ENCODE assay signal across 9 cellular contexts in the genomic region with DNA sequence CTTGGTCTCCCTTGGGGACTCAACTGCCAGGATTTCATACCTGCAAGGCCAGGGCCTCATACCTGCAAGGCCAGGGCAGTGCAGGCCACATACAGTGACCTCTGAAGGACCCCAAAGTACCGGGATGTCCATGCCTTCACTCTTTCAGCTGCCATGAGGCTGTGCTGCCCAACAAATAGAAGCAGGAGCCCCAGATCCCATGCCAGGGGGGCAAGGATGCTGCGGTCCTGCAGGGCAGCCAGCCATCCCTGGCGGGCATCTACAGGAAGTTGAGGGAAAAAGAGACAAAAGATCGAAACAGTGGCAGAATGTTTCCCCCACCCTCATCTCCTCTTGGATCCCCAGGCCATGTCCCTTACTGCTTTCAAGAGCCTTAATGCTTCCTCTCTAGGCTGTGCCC. TPM values are rescaled to one million over a fixed set of nuclear protein-coding genes. Genes with fewer than 3 reads are reported as not detected.
DNase-seq lines count a peak whose midpoint lies in the region; ATAC-seq, FAIRE-seq and TF ChIP-seq lines count a peak whose summit lies in the region.
"Had no signal": no experiment of that assay in that cellular context is flagged by ENCODE, and none has a peak within 500 bp of the region (broad histone marks: within the 10 kb centered on the region; RNA-seq: fewer than 3 reads in every experiment).

No MANE protein-coding gene starts in this region.

- TF ChIP-seq POLR2A in endothelial cell of umbilical vein (IDR thresholded peaks at IDR 0.05; ENCODE audit: low read depth, low read length), result peak; percentile 34

- H3K27ac ChIP-seq in CD8-positive, alpha-beta T cell (ENCODE audit: low read depth, low read length), result no peak overlapping the region
- peak overlapping the region; percentile 95 for H3K27ac ChIP-seq in OCI-LY7 (ENCODE audit: low read depth, low read length, poor library complexity, severe bottlenecking)
- peak overlapping the region; percentile 54 for H3K27ac ChIP-seq in endothelial cell of umbilical vein (ENCODE audit: insufficient read depth, low read depth, low read length)

- H3K27me3 Mint-ChIP-seq in CD8-positive, alpha-beta T cell (ENCODE audit: low read depth), result no peaks in the 10 kb centered on the region
- H3K27me3 Mint-ChIP-seq in osteocyte (ENCODE audit: unreplicated experiment), result no peaks in the 10 kb centered on the region

- H3K9ac ChIP-seq in endothelial cell of umbilical vein (replicated peaks; ENCODE audit: extremely low read depth, insufficient read depth, low read length), result peak overlapping the region; percentile 61

- H4K20me1 ChIP-seq in OCI-LY7 (ENCODE audit: insufficient read depth, low read length) (peaks cover 2% of the 10 kb centered on the region; the same call in 1 of the 2 replicates), endothelial cell of umbilical vein (replicated peaks; ENCODE audit: control insufficient read depth, extremely low read depth, insufficient read depth, low read length) (no peaks in the 10 kb centered on the region)

- no peaks in the 10 kb centered on the region for H3K27me3 ChIP-seq in CD8-positive, alpha-beta T cell (ENCODE audit: insufficient read depth, low read length)
- no peaks in the 10 kb centered on the region for H3K27me3 ChIP-seq in endothelial cell of umbilical vein (ENCODE audit: control insufficient read depth in 2 of 2, insufficient read depth in 2 of 2, low read length in 2 of 2)

- H3K9me3 Mint-ChIP-seq in CD8-positive, alpha-beta T cell, result no peaks in the 10 kb centered on the region
- H3K9me3 Mint-ChIP-seq in osteocyte (ENCODE audit: unreplicated experiment), result no peaks in the 10 kb centered on the region

- H3K4me2 ChIP-seq in OCI-LY7 (ENCODE audit: low read length) (peak overlapping the region; percentile 99), endothelial cell of umbilical vein (ENCODE audit: insufficient read depth, low read length) (peak overlapping the region; percentile 78)

- H3K4me1 Mint-ChIP-seq in CD8-positive, alpha-beta T cell (ENCODE audit: low read depth), result peaks cover 49% of the 10 kb centered on the region
- H3K4me1 Mint-ChIP-seq in osteocyte (ENCODE audit: unreplicated experiment), result peaks cover 51% of the 10 kb centered on the region

- no TSS peak for BruUV-seq in OCI-LY7 (replicated peaks; lab: Mats Ljungman, UMichigan)
- no TSS peak for BruUV-seq in endothelial cell of umbilical vein (replicated peaks; lab: Mats Ljungman, UMichigan)

- H3K27ac Mint-ChIP-seq in CD8-positive, alpha-beta T cell, result peak overlapping the region; percentile 88
- H3K27ac Mint-ChIP-seq in osteocyte (ENCODE audit: unreplicated experiment), result peak overlapping the region; percentile 97

- CTCF ChIA-PET in CD8-positive, alpha-beta T cell (lab: Charles Lee), result interaction anchor here (1.0 to 6.7 kb wide), 4 partner anchors 11 to 41 kb away, joined by 3 to 39 read pairs (median 16); no protein-coding TSS in a partner anchor
- CTCF ChIA-PET in OCI-LY7 (lab: Charles Lee; ENCODE audit: unreplicated experiment), result interaction anchor here (0.6 kb wide), 2 partner anchors 17 to 27 kb away, joined by 3 read pairs; partner anchors contain the start of gene DHX16
- CTCF ChIA-PET in endothelial cell of umbilical vein (lab: Charles Lee), result interaction anchor here (1.4 to 2.5 kb wide), 5 partner anchors 11 to 41 kb away, joined by 3 to 19 read pairs (median 9); partner anchors contain the start of genes DHX16 and MDC1

- no peaks in the 10 kb centered on the region for H3K9me3 ChIP-seq in CD8-positive, alpha-beta T cell (ENCODE audit: low read length)
- H3K9me3 ChIP-seq in OCI-LY7 (ENCODE audit: low read length), result no peaks in the 10 kb centered on the region
- H3K9me3 ChIP-seq in endothelial cell of umbilical vein (replicated peaks; ENCODE audit: control insufficient read depth, insufficient read depth, low read length), result no peaks in the 10 kb centered on the region

- no peaks in the 10 kb centered on the region for H3K36me3 ChIP-seq in CD8-positive, alpha-beta T cell (ENCODE audit: insufficient read depth, low read length)
- peaks cover 14% of the 10 kb centered on the region for H3K36me3 ChIP-seq in OCI-LY7 (ENCODE audit: insufficient read depth, low read length)
- H3K36me3 ChIP-seq in endothelial cell of umbilical vein (ENCODE audit: control insufficient read depth in 2 of 2, extremely low read depth in 1 of 2, insufficient read depth in 2 of 2, low read length in 2 of 2), result no peaks in the 10 kb centered on the region

- peaks cover 49% of the 10 kb centered on the region for H3K79me2 ChIP-seq in OCI-LY7 (ENCODE audit: insufficient read depth, low read depth, low read length)
- peaks cover 38% of the 10 kb centered on the region for H3K79me2 ChIP-seq in endothelial cell of umbilical vein (ENCODE audit: control insufficient read depth, insufficient read depth, low read length)

- H2AFZ ChIP-seq in OCI-LY7 (ENCODE audit: low read length) (no peak overlapping the region), endothelial cell of umbilical vein (ENCODE audit: low read depth, low read length) (no peak overlapping the region)

- peaks cover 31% of the 10 kb centered on the region for H3K4me1 ChIP-seq in CD8-positive, alpha-beta T cell (ENCODE audit: insufficient read depth, low read length)
- H3K4me1 ChIP-seq in OCI-LY7 (ENCODE audit: insufficient read depth, low read length, poor library complexity, severe bottlenecking) (peaks cover 38% of the 10 kb centered on the region), endothelial cell of umbilical vein (ENCODE audit: control insufficient read depth, extremely low read depth, insufficient read depth, low read length) (peaks cover 29% of the 10 kb centered on the region)

- no peaks in the 10 kb centered on the region for H3K9me2 ChIP-seq in OCI-LY7 (ENCODE audit: insufficient read depth, low read length)

- peak overlapping the region; percentile 87 for H3K4me3 Mint-ChIP-seq in CD8-positive, alpha-beta T cell
- peak overlapping the region; percentile 90 for H3K4me3 Mint-ChIP-seq in osteocyte (ENCODE audit: unreplicated experiment)

- H3K4me3 ChIP-seq in CD8-positive, alpha-beta T cell (ENCODE audit: low read depth, low read length), result no peak overlapping the region
- H3K4me3 ChIP-seq in OCI-LY7 (ENCODE audit: low read depth, low read length, poor library complexity, severe bottlenecking) (peak overlapping the region; percentile 95), endothelial cell of umbilical vein (replicated peaks in 1 of 3; ENCODE audit: insufficient read depth in 1 of 3, low read depth in 1 of 3, low read length in 3 of 3) (peak overlapping the region in 2 of 3 experiments; percentile 72 to 78)

- intact Hi-C loops in CD8-positive, alpha-beta T cell (cut with DNase I, micrococcal nuclease), result loop anchor here (10.0 kb wide), 2 partner anchors 215 to 805 kb away; partner anchors contain the start of genes GTF2H4 (in 1 of the 2) and MICB (in 1 of the 2)
- intact Hi-C loops in OCI-LY7 (cut with micrococcal nuclease; ENCODE audit: unreplicated experiment) (loop anchor here (5.0 to 10.0 kb wide), 2 partner anchors 73 to 805 kb away; partner anchors contain the start of genes MICB, MRPS18B and PPP1R10), endothelial cell of umbilical vein (cut with micrococcal nuclease) (no loop called here)

- ATAC-seq in CD8-positive, alpha-beta T cell, result no peak

- POLR2A ChIA-PET in CD8-positive, alpha-beta T cell (lab: Charles Lee), result interaction anchor here (0.6 to 3.4 kb wide), 6 partner anchors 8 to 216 kb away, joined by 3 to 15 read pairs (median 4); partner anchors contain the start of gene MDC1
- POLR2A ChIA-PET in OCI-LY7 (lab: Charles Lee) (interaction anchor here (2.0 to 6.3 kb wide), 2 partner anchors 23 to 30 kb away, joined by 10 to 71 read pairs; partner anchors contain the start of genes MDC1 and TUBB), endothelial cell of umbilical vein (lab: Charles Lee) (interaction anchor here (1.1 to 1.8 kb wide), 3 partner anchors 27 to 31 kb away, joined by 3 to 4 read pairs (median 4); partner anchors contain the start of gene MDC1)

- TF ChIP-seq CTCF in CD8-positive, alpha-beta T cell (IDR thresholded peaks at IDR 0.05), result no peak
- TF ChIP-seq CTCF in OCI-LY7 (conservative IDR thresholded peaks at IDR 0.05; ENCODE audit: low read length), result no peak
- TF ChIP-seq CTCF in endothelial cell of umbilical vein (IDR thresholded peaks at IDR 0.05; ENCODE audit: extremely low read depth in 1 of 2, insufficient read depth in 1 of 2, low read depth in 1 of 2, low read length in 2 of 2), result no peak
- TF ChIP-seq CTCF in osteocyte (IDR thresholded peaks at IDR 0.05), result no peak

- H3K36me3 Mint-ChIP-seq in CD8-positive, alpha-beta T cell, result peaks cover 18% of the 10 kb centered on the region
- H3K36me3 Mint-ChIP-seq in osteocyte (ENCODE audit: unreplicated experiment), result peaks cover 8% of the 10 kb centered on the region

- dilution Hi-C loops in endothelial cell of umbilical vein (cut with MboI; ENCODE audit: extremely low pct_ligation_motif_present, low sequenced_read_pairs), result no loop called here

- H3K9me1 ChIP-seq in endothelial cell of umbilical vein (replicated peaks; ENCODE audit: control insufficient read depth, extremely low read depth, insufficient read depth, low read length), result no peaks in the 10 kb centered on the region

- DNase-seq in CD8-positive, alpha-beta T cell, result no peak
- no peak for DNase-seq in OCI-LY7 (ENCODE audit: low spot score)
- no peak for DNase-seq in endothelial cell of umbilical vein (ENCODE audit: low read depth, low spot score)
- DNase-seq in osteocyte (ENCODE audit: extremely low spot score, unreplicated experiment), result no peak
- DNase-seq in MV-4-11 (lab: John Stamatoyannopoulos, UW), result no peak
- DNase-seq in NCI-H1417 treated with DMSO at 0.1 percent for 48 hours (lab: John Stamatoyannopoulos, UW), result no peak
- DNase-seq in SW480 (ENCODE audit: low spot score), result no peak
- DNase-seq in SK-N-DZ (ENCODE audit: low spot score), result no peak
- DNase-seq: retina had no signal

- FAIRE-seq in endothelial cell of umbilical vein (lab: Jason Lieb, UNC), result peak; percentile 84

RNA-seq across cellular contexts. Expression of gene NRM, which starts 0.8 kb away (rescaled TPM):
- 1 to 10 TPM; 1.5 to 2.0 TPM for total RNA-seq in CD8-positive, alpha-beta T cell
- 13.6 and 18.6 TPM in 2 replicates for total RNA-seq in OCI-LY7 (2014; rRNA removed; shearing (Covaris generic))
- total RNA-seq in OCI-LY7 (2022) (36.7 and 44.0 TPM in 2 replicates), endothelial cell of umbilical vein (28.5 and 32.2 TPM in 2 replicates), osteocyte (28.1 and 31.5 TPM in 2 replicates)
- polyA plus RNA-seq in endothelial cell of umbilical vein, result 33.8 and 36.7 TPM in 2 replicates
- polyA plus RNA-seq in endothelial cell of umbilical vein (2011; cell fraction: cytosol; rRNA removed), result 33.0 and 34.0 TPM in 2 replicates
- polyA plus RNA-seq in endothelial cell of umbilical vein (2011; cell fraction: nucleus; rRNA removed), result 16.0 and 18.9 TPM in 2 replicates
- 17.7 and 22.2 TPM in 2 replicates for polyA plus RNA-seq in endothelial cell of umbilical vein (2012)
- 17.5 and 18.7 TPM in 2 replicates for polyA minus RNA-seq in endothelial cell of umbilical vein
- 20.0 TPM for polyA minus RNA-seq in endothelial cell of umbilical vein (2011; cell fraction: cytosol; rRNA and poly(A)+ RNA removed)
- polyA minus RNA-seq in endothelial cell of umbilical vein (2011; cell fraction: nucleus; rRNA and poly(A)+ RNA removed), result 4.5 and 7.8 TPM in 2 replicates
- 27.6 and 35.7 TPM in 2 replicates for polyA plus RNA-seq in SK-N-DZ (2014; cell fraction: cytosol; rRNA removed)
- 26.0 and 29.3 TPM in 2 replicates for polyA plus RNA-seq in SK-N-DZ (2014; cell fraction: nucleus; rRNA removed)

RNA-seq across cellular contexts. Expression of gene PPP1R18, which starts 3.5 kb away (rescaled TPM):
- total RNA-seq in CD8-positive, alpha-beta T cell, result 10 to 100 TPM; 24.1 to 26.0 TPM
- 65.2 and 66.9 TPM in 2 replicates for total RNA-seq in OCI-LY7 (2014; rRNA removed; shearing (Covaris generic))
- total RNA-seq in OCI-LY7 (2022) (106 and 109 TPM in 2 replicates), endothelial cell of umbilical vein (129 and 136 TPM in 2 replicates), osteocyte (134 and 135 TPM in 2 replicates)
- polyA plus RNA-seq in endothelial cell of umbilical vein, result 167 and 173 TPM in 2 replicates
- 125 and 137 TPM in 2 replicates for polyA plus RNA-seq in endothelial cell of umbilical vein (2011; cell fraction: cytosol; rRNA removed)
- polyA plus RNA-seq in endothelial cell of umbilical vein (2011; cell fraction: nucleus; rRNA removed), result 98.3 and 116 TPM in 2 replicates
- 94.7 and 97.8 TPM in 2 replicates for polyA plus RNA-seq in endothelial cell of umbilical vein (2012)
- 136 and 140 TPM in 2 replicates for polyA minus RNA-seq in endothelial cell of umbilical vein
- 15.4 TPM for polyA minus RNA-seq in endothelial cell of umbilical vein (2011; cell fraction: cytosol; rRNA and poly(A)+ RNA removed)
- polyA minus RNA-seq in endothelial cell of umbilical vein (2011; cell fraction: nucleus; rRNA and poly(A)+ RNA removed), result 41.1 and 44.0 TPM in 2 replicates
- 28.9 and 34.9 TPM in 2 replicates for polyA plus RNA-seq in SK-N-DZ (2014; cell fraction: cytosol; rRNA removed)
- 17.2 and 21.3 TPM in 2 replicates for polyA plus RNA-seq in SK-N-DZ (2014; cell fraction: nucleus; rRNA removed)

RNA-seq across cellular contexts. Expression of gene DHX16, which starts 17.2 kb away (rescaled TPM):
- 10 to 100 TPM; 15.8 to 17.9 TPM for total RNA-seq in CD8-positive, alpha-beta T cell
- 27.1 and 30.5 TPM in 2 replicates for total RNA-seq in OCI-LY7 (2014; rRNA removed; shearing (Covaris generic))
- 32.1 and 37.5 TPM in 2 replicates for total RNA-seq in OCI-LY7 (2022)
- total RNA-seq in endothelial cell of umbilical vein, result 36.3 and 38.2 TPM in 2 replicates
- polyA plus RNA-seq in endothelial cell of umbilical vein, result 62.3 and 66.5 TPM in 2 replicates
- polyA plus RNA-seq in endothelial cell of umbilical vein (2011; cell fraction: cytosol; rRNA removed), result 42.2 and 43.9 TPM in 2 replicates
- polyA plus RNA-seq in endothelial cell of umbilical vein (2011; cell fraction: nucleus; rRNA removed), result 141 and 146 TPM in 2 replicates
- polyA plus RNA-seq in endothelial cell of umbilical vein (2012), result 30.0 and 30.6 TPM in 2 replicates
- polyA minus RNA-seq in endothelial cell of umbilical vein, result 61.9 and 63.5 TPM in 2 replicates
- polyA minus RNA-seq in endothelial cell of umbilical vein (2011; cell fraction: cytosol; rRNA and poly(A)+ RNA removed), result 24.9 TPM
- 24.0 and 31.7 TPM in 2 replicates for polyA minus RNA-seq in endothelial cell of umbilical vein (2011; cell fraction: nucleus; rRNA and poly(A)+ RNA removed)
- total RNA-seq in osteocyte, result 28.7 TPM in 2 replicates
- polyA plus RNA-seq in SK-N-DZ (2014; cell fraction: cytosol; rRNA removed), result 34.0 and 34.2 TPM in 2 replicates
- 49.9 and 71.9 TPM in 2 replicates for polyA plus RNA-seq in SK-N-DZ (2014; cell fraction: nucleus; rRNA removed)

RNA-seq across cellular contexts. Expression of gene MDC1, which starts 27.1 kb away (rescaled TPM):
- 10 to 100 TPM; 38.9 to 48.8 TPM for total RNA-seq in CD8-positive, alpha-beta T cell
- 35.0 and 41.6 TPM in 2 replicates for total RNA-seq in OCI-LY7 (2014; rRNA removed; shearing (Covaris generic))
- total RNA-seq in OCI-LY7 (2022) (107 and 133 TPM in 2 replicates), endothelial cell of umbilical vein (42.3 and 43.6 TPM in 2 replicates), osteocyte (37.7 and 40.1 TPM in 2 replicates)
- polyA plus RNA-seq in endothelial cell of umbilical vein, result 15.6 and 16.8 TPM in 2 replicates
- 13.0 and 13.4 TPM in 2 replicates for polyA plus RNA-seq in endothelial cell of umbilical vein (2011; cell fraction: cytosol; rRNA removed)
- polyA plus RNA-seq in endothelial cell of umbilical vein (2011; cell fraction: nucleus; rRNA removed), result 36.2 and 49.0 TPM in 2 replicates
- polyA plus RNA-seq in endothelial cell of umbilical vein (2012), result 16.8 and 20.4 TPM in 2 replicates
- 14.6 and 17.6 TPM in 2 replicates for polyA minus RNA-seq in endothelial cell of umbilical vein
- polyA minus RNA-seq in endothelial cell of umbilical vein (2011; cell fraction: cytosol; rRNA and poly(A)+ RNA removed), result 20.7 TPM
- 11.9 and 14.6 TPM in 2 replicates for polyA minus RNA-seq in endothelial cell of umbilical vein (2011; cell fraction: nucleus; rRNA and poly(A)+ RNA removed)
- polyA plus RNA-seq in SK-N-DZ (2014; cell fraction: cytosol; rRNA removed), result 16.8 and 18.7 TPM in 2 replicates
- 28.1 and 83.2 TPM in 2 replicates for polyA plus RNA-seq in SK-N-DZ (2014; cell fraction: nucleus; rRNA removed)

RNA-seq across cellular contexts. Expression of gene TUBB, which starts 30.2 kb away (rescaled TPM):
- total RNA-seq in CD8-positive, alpha-beta T cell, result 10 to 100 TPM; 61.3 to 63.1 TPM
- 1,287 and 1,346 TPM in 2 replicates for total RNA-seq in OCI-LY7 (2014; rRNA removed; shearing (Covaris generic))
- 1,244 and 1,350 TPM in 2 replicates for total RNA-seq in OCI-LY7 (2022)
- 1,243 and 1,276 TPM in 2 replicates for total RNA-seq in endothelial cell of umbilical vein
- 1,408 and 1,437 TPM in 2 replicates for polyA plus RNA-seq in endothelial cell of umbilical vein
- 1,278 and 1,444 TPM in 2 replicates for polyA plus RNA-seq in endothelial cell of umbilical vein (2011; cell fraction: cytosol; rRNA removed)
- polyA plus RNA-seq in endothelial cell of umbilical vein (2011; cell fraction: nucleus; rRNA removed), result 567 and 602 TPM in 2 replicates
- 869 and 1,219 TPM in 2 replicates for polyA plus RNA-seq in endothelial cell of umbilical vein (2012)
- 1,727 and 1,760 TPM in 2 replicates for polyA minus RNA-seq in endothelial cell of umbilical vein
- polyA minus RNA-seq in endothelial cell of umbilical vein (2011; cell fraction: cytosol; rRNA and poly(A)+ RNA removed), result 468 TPM
- 213 and 284 TPM in 2 replicates for polyA minus RNA-seq in endothelial cell of umbilical vein (2011; cell fraction: nucleus; rRNA and poly(A)+ RNA removed)
- total RNA-seq in osteocyte, result 725 and 729 TPM in 2 replicates
- 1,702 and 1,814 TPM in 2 replicates for polyA plus RNA-seq in SK-N-DZ (2014; cell fraction: cytosol; rRNA removed)
- 586 and 640 TPM in 2 replicates for polyA plus RNA-seq in SK-N-DZ (2014; cell fraction: nucleus; rRNA removed)
